23 cellular contexts compared by ENCODE assay signal in the genomic region with DNA sequence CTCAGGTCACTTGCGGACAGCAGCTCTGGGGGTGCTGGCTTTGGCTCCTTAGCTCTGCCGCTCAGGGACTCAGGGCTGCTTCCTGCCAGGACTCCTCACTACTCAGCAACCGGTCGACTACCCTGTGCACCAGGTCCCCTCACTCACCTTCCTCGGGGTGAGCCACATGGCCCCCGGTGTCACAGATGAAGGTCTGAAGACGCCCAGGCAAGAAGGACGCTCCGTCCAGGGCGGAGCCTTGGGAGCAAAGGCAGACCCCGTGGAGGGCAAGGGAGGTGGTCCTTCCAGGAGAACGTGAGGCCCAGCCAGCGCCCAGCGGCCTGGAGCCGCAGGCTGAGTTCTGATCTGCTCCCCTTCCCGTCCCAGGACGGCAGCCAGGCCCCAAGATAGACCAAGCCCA. TPM values are rescaled to one million over a fixed set of nuclear protein-coding genes. Genes with fewer than 3 reads are reported as not detected.
DNase-seq lines count a peak whose midpoint lies in the region; ATAC-seq, FAIRE-seq and TF ChIP-seq lines count a peak whose summit lies in the region.
"Had no signal": no experiment of that assay in that cellular context is flagged by ENCODE, and none has a peak within 500 bp of the region (broad histone marks: within the 10 kb centered on the region; RNA-seq: fewer than 3 reads in every experiment).

No MANE protein-coding gene starts in this region.

- DNase-seq in heart left ventricle (peak in 1 of 5 donors; percentile 67), left cardiac atrium (no peak), H1 (ENCODE audit: low read depth in 1 of 2, low spot score in 2 of 2) (no peak), GM12892 (ENCODE audit: insufficient read length) (no peak), kidney (no peak), KBM-7 (no peak)
- DNase-seq in activated CD4-positive, alpha-beta T cell treated with anti-CD3 and anti-CD28 coated beads, Interleukin-2, amount 50 U/mL, for 48 hours = no peak
- DNase-seq: CD8-positive, alpha-beta T cell; DMS79 treated with DMSO at 0.1 percent for 48 hours; H9; NCI-H1092 treated with DMSO at 0.1 percent for 48 hours; NCI-H1694; NCI-H2107; NCI-H345; NCI-H526 treated with DMSO at 0.1 percent for 48 hours; NK-92 treated with Interleukin-12 subunit alpha and Interleukin-12 subunit beta, amount 100 ng/mL, for 24 hours had no signal

- H3K79me2 ChIP-seq in H1 (ENCODE audit: control insufficient read depth in 1 of 2, insufficient read depth in 2 of 2, low read length in 2 of 2) (no peaks in the 10 kb centered on the region), neural cell (replicated peaks; ENCODE audit: insufficient read depth, low read length) (no peaks in the 10 kb centered on the region)

- POLR2A ChIA-PET in H1 (lab: Charles Lee; ENCODE audit: partially characterized antibody) = interaction anchor here (0.8 kb wide), 1 partner anchor 31 kb away, joined by 3 read pairs; no protein-coding TSS in a partner anchor

- H3K9ac ChIP-seq in H1 (replicated peaks in 1 of 4; ENCODE audit: extremely low read depth in 1 of 4, low read depth in 3 of 4, low read length in 3 of 4) = no peak overlapping the region
- no peak overlapping the region for H3K9ac ChIP-seq in neural cell (ENCODE audit: low read length)
- H3K9ac ChIP-seq in kidney (ENCODE audit: low read length in 2 of 2) = no peak overlapping the region

- peak overlapping the region; percentile 83 for H4K8ac ChIP-seq in H1 (ENCODE audit: extremely low read depth, insufficient read depth, low read length)

- intact Hi-C loops in heart left ventricle (cut with DNase I) = no loop called here
- intact Hi-C loops in left cardiac atrium (cut with DNase I) = no loop called here
- intact Hi-C loops in kidney (cut with DNase I) = no loop called here

- peak overlapping the region; percentile 80; the same call in 1 of the 2 replicates for H2BK20ac ChIP-seq in H1 (ENCODE audit: low read length)

- H3K4ac ChIP-seq in H1 (replicated peaks; ENCODE audit: insufficient read length, low read depth, low read length) = no peak overlapping the region

- H3K4me3 ChIP-seq in heart left ventricle (peak overlapping the region in 11 of 12 donors; percentile 7 to 45 (median 27)), H1 (ENCODE audit: extremely low read depth in 1 of 4, insufficient read depth in 2 of 4, low read depth in 3 of 4, low read length in 4 of 4) (no peak overlapping the region), neural cell (ENCODE audit: low read length) (no peak overlapping the region), kidney (ENCODE audit: low read length in 2 of 2) (no peak overlapping the region)
- H3K4me3 ChIP-seq: K562, MG63 had no signal

- H3K79me1 ChIP-seq in H1 (ENCODE audit: low read depth, low read length) = no peaks in the 10 kb centered on the region

- H2AFZ ChIP-seq in H1 (ENCODE audit: low read length) = no peak overlapping the region
- H2AFZ ChIP-seq in neural cell (ENCODE audit: low read depth, low read length) = no peak overlapping the region

- H4K5ac ChIP-seq in H1 (ENCODE audit: insufficient read length, low read depth, low read length) = no peak overlapping the region

- H3K4me2 ChIP-seq in H1 (ENCODE audit: insufficient read depth in 1 of 2, low read depth in 2 of 2, low read length in 2 of 2) (no peak overlapping the region), neural cell (ENCODE audit: low read length) (no peak overlapping the region)

- H2BK15ac ChIP-seq in H1 (ENCODE audit: low read length) = 0 out of 2 replicates have a peak overlapping the region, but pooled peaks have one; percentile 16

- no peak overlapping the region for H3K23ac ChIP-seq in H1 (ENCODE audit: insufficient read length)

- TF ChIP-seq EP300 in H1 (IDR thresholded peaks at IDR 0.05; ENCODE audit: borderline replicate concordance in 1 of 2, low read depth in 2 of 2, low read length in 2 of 2) = no peak
- TF ChIP-seq EP300 in neural cell (conservative IDR thresholded peaks at IDR 0.05; ENCODE audit: poor library complexity, severe bottlenecking) = no peak

- TF ChIP-seq RAD21 in H1 (IDR thresholded peaks at IDR 0.05 in 1 of 2, conservative IDR thresholded peaks at IDR 0.05 in 1 of 2; ENCODE audit: low read depth in 2 of 2, low read length in 2 of 2) = no peak
- TF ChIP-seq RAD21 in neural cell (conservative IDR thresholded peaks at IDR 0.05) = no peak

- WGBS in heart left ventricle, 4 donors = 40 to 65% (median 60%) methylated on average over 9 to 17 of the region's 17 CpGs
- WGBS in H1 (ENCODE audit: extremely low coverage in 1 of 2, insufficient coverage in 1 of 2, insufficient read length in 1 of 2, insufficient replicate concordance in 2 of 2, low coverage in 1 of 2, low lambda C conversion rate in 2 of 2, missing lambda C conversion rate in 1 of 2), 2 experiments = 83% methylated on average over 13 of the region's 17 CpGs; no CpG with 5 or more reads in 1 of the 2 experiments

- H2BK120ac ChIP-seq in H1 (replicated peaks; ENCODE audit: low read depth, low read length) = no peak overlapping the region

- FAIRE-seq in H1 (lab: Jason Lieb, UNC) (no peak), GM12892 (lab: Jason Lieb, UNC) (no peak), kidney (lab: Jason Lieb, UNC) (no peak)
- FAIRE-seq: A204.1, D721Med, G401.6, GM12891 had no signal

- H3K27me3 ChIP-seq in heart left ventricle = no peaks in the 10 kb centered on the region
- no peaks in the 10 kb centered on the region; a peak in 1 of 7 replicates for H3K27me3 ChIP-seq in H1 (replicated peaks in 1 of 4; ENCODE audit: control insufficient read depth in 3 of 4, extremely low read depth in 1 of 4, insufficient read depth in 3 of 4, low read length in 3 of 4)
- H3K27me3 ChIP-seq in neural cell (ENCODE audit: insufficient read depth, low read depth, low read length) = no peaks in the 10 kb centered on the region
- H3K27me3 ChIP-seq: MG63 had no signal

- H2AK5ac ChIP-seq in H1 (ENCODE audit: low read depth, low read length) = no peak overlapping the region

- TF ChIP-seq POLR2A in heart left ventricle (IDR thresholded peaks at IDR 0.05) = no peak
- TF ChIP-seq POLR2A in H1 (IDR thresholded peaks at IDR 0.05; ENCODE audit: control extremely low read depth in 1 of 2, low read depth in 2 of 2, low read length in 2 of 2) = no peak
- TF ChIP-seq POLR2A in GM12892 (IDR thresholded peaks at IDR 0.05; ENCODE audit: low read depth, low read length) = no peak

- no peaks in the 10 kb centered on the region for H3K23me2 ChIP-seq in H1 (ENCODE audit: low read depth, low read length)

- no peaks in the 10 kb centered on the region for H3K9me2 ChIP-seq in neural cell (ENCODE audit: insufficient read depth, low read length)

- no peaks in the 10 kb centered on the region for H3K9me3 ChIP-seq in heart left ventricle
- no peaks in the 10 kb centered on the region for H3K9me3 ChIP-seq in H1 (ENCODE audit: insufficient read depth in 2 of 2, low read depth in 1 of 2, low read length in 1 of 2)
- no peaks in the 10 kb centered on the region for H3K9me3 ChIP-seq in neural cell (ENCODE audit: low read length)
- H3K9me3 ChIP-seq in kidney (ENCODE audit: control insufficient read depth in 1 of 2, low read length in 2 of 2) = no peaks in the 10 kb centered on the region
- H3K9me3 ChIP-seq: MG63 had no signal

- H3K36me3 ChIP-seq in heart left ventricle = no peaks in the 10 kb centered on the region
- H3K36me3 ChIP-seq in H1 (ENCODE audit: control insufficient read depth in 2 of 4, insufficient read depth in 4 of 4, low read length in 3 of 4) = no peaks in the 10 kb centered on the region
- H3K36me3 ChIP-seq in neural cell (ENCODE audit: insufficient read depth, low read length) = no peaks in the 10 kb centered on the region
- H3K36me3 ChIP-seq in kidney (ENCODE audit: control insufficient read depth in 1 of 2, insufficient read depth in 2 of 2, low read length in 2 of 2) = no peaks in the 10 kb centered on the region
- H3K36me3 ChIP-seq: MG63 had no signal

- peak overlapping the region; percentile 32; the same call in 1 of the 2 replicates for H3K18ac ChIP-seq in H1 (ENCODE audit: extremely low read depth, low read length)

- ATAC-seq in heart left ventricle (peak in 1 of 4 donors; percentile 4), left cardiac atrium (no peak)
- ATAC-seq: CD8-positive, alpha-beta T cell; K562 had no signal

- H3K27ac ChIP-seq in heart left ventricle = peak overlapping the region; percentile 12 to 86 (median 70)
- H3K27ac ChIP-seq in H1 (ENCODE audit: low read depth, low read length) = no peak overlapping the region
- no peak overlapping the region for H3K27ac ChIP-seq in neural cell (ENCODE audit: low read length)
- peak overlapping the region in 1 of 2 donors; percentile 11 for H3K27ac ChIP-seq in kidney (ENCODE audit: low read depth in 2 of 2, low read length in 2 of 2)

- no peak overlapping the region for H3K56ac ChIP-seq in H1 (replicated peaks; ENCODE audit: insufficient read length, low read depth, low read length)

- CTCF ChIA-PET in H1 (lab: Charles Lee; ENCODE audit: partially characterized antibody) = interaction anchor here (0.6 to 5.8 kb wide), 3 partner anchors 9 to 36 kb away, joined by 3 to 60 read pairs (median 36); no protein-coding TSS in a partner anchor

- H2BK12ac ChIP-seq in H1 (ENCODE audit: low read depth, low read length) = 0 out of 2 replicates have a peak overlapping the region, but pooled peaks have one; percentile 27

- H4K20me1 ChIP-seq in H1 (replicated peaks in 1 of 2; ENCODE audit: control insufficient read depth in 1 of 2, insufficient read depth in 2 of 2, low read length in 2 of 2) (no peaks in the 10 kb centered on the region), neural cell (ENCODE audit: insufficient read depth) (no peaks in the 10 kb centered on the region)

- 0 out of 2 replicates have a peak overlapping the region, but pooled peaks have one; percentile 16 for H2BK5ac ChIP-seq in H1 (ENCODE audit: low read depth, low read length)

- H3K4me1 ChIP-seq in heart left ventricle = peaks cover 11 to 63% (median 47%) of the 10 kb centered on the region in 12 donors
- H3K4me1 ChIP-seq in H1 (replicated peaks in 1 of 4; ENCODE audit: control insufficient read depth in 3 of 4, insufficient read depth in 4 of 4, low read length in 3 of 4) = peaks cover 0 to 12% (median 7%) of the 10 kb centered on the region in 4 experiments; a peak in 6 of 7 replicates
- peaks cover 18 to 31% of the 10 kb centered on the region in 2 donors for H3K4me1 ChIP-seq in kidney (ENCODE audit: control insufficient read depth in 1 of 2, insufficient read depth in 1 of 2, low read depth in 1 of 2, low read length in 2 of 2)

- in situ Hi-C loops in KBM-7 (cut with MboI; ENCODE audit: low pct_unique_long_range_greater_than_20kb, low sequenced_read_pairs) = no loop called here

- H4K91ac ChIP-seq in H1 (replicated peaks; ENCODE audit: insufficient read length, low read length) = no peak overlapping the region

- no peak overlapping the region for H3K14ac ChIP-seq in H1 (ENCODE audit: insufficient read length)

- H3F3A ChIP-seq in neural cell (ENCODE audit: insufficient read depth, low read length, poor library complexity, severe bottlenecking) = no peaks in the 10 kb centered on the region

- TF ChIP-seq CTCF in heart left ventricle (IDR thresholded peaks at IDR 0.05) (no peak), H1 (IDR thresholded peaks at IDR 0.05; ENCODE audit: control extremely low read depth in 1 of 3, insufficient read depth in 1 of 3, low read depth in 1 of 3, low read length in 3 of 3) (no peak), neural cell (IDR thresholded peaks at IDR 0.05; ENCODE audit: poor library complexity, severe bottlenecking) (no peak), kidney (IDR thresholded peaks at IDR 0.05; ENCODE audit: borderline replicate concordance, extremely low read depth, insufficient read depth) (no peak)

RNA-seq across cellular contexts. Expression of gene SLC6A12, which starts 32.0 kb away (rescaled TPM):
- 1 to 10 TPM in 4 of 9 donors, under 1 TPM in 4, not detected in 1; 0.63 to 3.8 (median 0.99) TPM for total RNA-seq in heart left ventricle
- under 1 TPM; 0.11 to 0.80 TPM for polyA plus RNA-seq in heart left ventricle
- under 1 TPM; 0.41 to 0.65 TPM for total RNA-seq in left cardiac atrium
- 0.65 and 1.1 TPM in 2 replicates for total RNA-seq in H1 (2021; fragmentation: NEBNext Ultra II Directional; extraction: Animal tissue kit (Norgen Biotek cat#: 25700))
- polyA plus RNA-seq in H1 (2011; rRNA removed) = 0.63 and 0.70 TPM in 2 replicates
- polyA plus RNA-seq in H1 (2011; cell fraction: cytosol; rRNA removed) = 0.44 TPM
- polyA plus RNA-seq in H1 (2011; cell fraction: nucleus; rRNA removed) = 1.6 TPM
- 0.33 to 1.2 TPM (median 0.91 TPM) in 4 replicates for polyA plus RNA-seq in H1 (2012, experiment 1 of 2)
- 0.56 TPM for polyA plus RNA-seq in H1 (2012, experiment 2 of 2)
- polyA plus RNA-seq in H1 (2013, experiment 1 of 2) = 0.36 TPM
- 0.46 TPM for polyA plus RNA-seq in H1 (2013, experiment 2 of 2)
- polyA minus RNA-seq in H1 (2011; rRNA and poly(A)+ RNA removed) = 1.8 and 3.6 TPM in 2 replicates
- polyA minus RNA-seq in H1 (2011; cell fraction: cytosol; rRNA and poly(A)+ RNA removed) = not detected
- polyA minus RNA-seq in H1 (2011; cell fraction: nucleus; rRNA and poly(A)+ RNA removed) = 1.8 TPM
- polyA plus RNA-seq in neural cell = 0.15 and 0.22 TPM in 2 replicates
- 1.7 TPM in 1 of 2 replicates, not detected in the other for polyA minus RNA-seq in neural cell
- 0.17 TPM for polyA plus RNA-seq in GM12892 (2012; ENCODE audit: missing spikeins)
- total RNA-seq in kidney = 130 TPM
- polyA plus RNA-seq in kidney (ENCODE audit: insufficient read depth, low read depth, low replicate concordance) = 45.6 TPM
- total RNA-seq: CD8-positive, alpha-beta T cell; K562 had no signal
- polyA plus RNA-seq: K562 had no signal

Comparison
In these comparisons a context has a peak if more than half of its experiments do, and no peak if none do; other contexts are left out.
1. H3K27ac ChIP-seq: peak in heart left ventricle (12 of 12); none in H1 (single experiment) and neural cell (single experiment).
2. H3K4me3 ChIP-seq: peak in heart left ventricle (11 of 12); none in H1 (0 of 4), neural cell (single experiment) and kidney (0 of 2).
3. RNA of gene SLC6A12, which starts 32.0 kb away (total RNA-seq): 130 TPM in kidney (single experiment); 0.65 to 1.1 TPM in H1, 0.63 to 3.8 TPM in heart left ventricle and 0.41 to 0.65 TPM in left cardiac atrium; every median in the first group is over 10 times any median in the second.